In genomic region chr1:202076050-202076511, GRCh38 we compare ENCODE assay signal across 1 cellular context.
TF ChIP-seq lines count a peak whose summit lies in the region.

No MANE protein-coding gene starts in this region.

TF ChIP-seq in GM23338, 12 proteins besides CTCF, POLR2A, EP300 and RAD21 (continued from another document):
- no peak for TF ChIP-seq ZNF462 (CRISPR knock-in tag; IDR thresholded peaks at IDR 0.05)
- TF ChIP-seq ZNF331 (CRISPR knock-in tag; IDR thresholded peaks at IDR 0.05; ENCODE audit: low read depth), result no peak
- no peak for TF ChIP-seq NANOG (IDR thresholded peaks at IDR 0.05; ENCODE audit: borderline replicate concordance)
- no peak for TF ChIP-seq JUNB (IDR thresholded peaks at IDR 0.05; ENCODE audit: unreplicated experiment)
- TF ChIP-seq POLR2AphosphoS5 (IDR thresholded peaks at IDR 0.05; ENCODE audit: low read depth), result no peak
- TF ChIP-seq ZNF114 (CRISPR knock-in tag; IDR thresholded peaks at IDR 0.05), result no peak
TF ChIP-seq in GM23338: peak in this region for 0.
